Comparison of ENCODE assay signal across 19 cellular contexts in the genomic region with DNA sequence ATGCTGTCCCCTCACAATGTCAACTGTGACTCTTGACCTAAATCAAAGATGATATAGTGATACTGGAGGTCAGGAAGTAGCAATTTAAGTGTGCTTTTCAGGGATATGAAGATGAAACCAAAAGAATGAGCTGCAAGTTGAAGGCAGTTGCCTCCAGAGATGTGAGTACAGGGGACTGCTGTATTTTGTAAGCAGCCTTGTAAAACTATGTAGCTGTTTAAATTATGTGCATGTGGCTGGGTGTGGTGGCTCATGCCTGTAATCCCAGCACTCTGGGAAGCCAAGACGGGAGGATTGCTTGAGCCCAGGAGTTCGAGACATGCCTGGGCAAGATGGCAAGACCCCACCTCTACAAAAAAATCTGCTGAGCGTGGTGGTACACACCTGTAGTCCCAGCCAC. TPM values are rescaled to one million over a fixed set of nuclear protein-coding genes. Genes with fewer than 3 reads are reported as not detected.
DNase-seq lines count a peak whose midpoint lies in the region; ATAC-seq, FAIRE-seq and TF ChIP-seq lines count a peak whose summit lies in the region.
"Had no signal": no experiment of that assay in that cellular context is flagged by ENCODE, and none has a peak within 500 bp of the region (broad histone marks: within the 10 kb centered on the region; RNA-seq: fewer than 3 reads in every experiment).

No MANE protein-coding gene starts in this region.

- peak; percentile 35 for FAIRE-seq in GM18507 (lab: Jason Lieb, UNC)

- peaks cover 27% of the 10 kb centered on the region for H3K4me1 Mint-ChIP-seq in activated CD4-positive, alpha-beta T cell treated with anti-CD3 and anti-CD28 coated beads for 36 hours
- H3K4me1 Mint-ChIP-seq in activated CD8-positive, alpha-beta T cell treated with anti-CD3 and anti-CD28 coated beads for 36 hours (ENCODE audit: low read depth) = peaks cover 25% of the 10 kb centered on the region
- peaks cover 12 to 14% of the 10 kb centered on the region in 2 donors for H3K4me1 Mint-ChIP-seq in immature natural killer cell

- intact Hi-C loops in activated CD4-positive, alpha-beta T cell treated with anti-CD3 and anti-CD28 coated beads for 36 hours (cut with DNase I, micrococcal nuclease) = loop anchor here in 1 of 2 experiments (5.0 kb wide), 1 partner anchor 41 kb away; no protein-coding TSS in a partner anchor
- intact Hi-C loops in activated CD8-positive, alpha-beta T cell treated with anti-CD3 and anti-CD28 coated beads for 36 hours (cut with micrococcal nuclease) = no loop called here

- peak overlapping the region; percentile 70 for H3K27ac Mint-ChIP-seq in activated CD4-positive, alpha-beta T cell treated with anti-CD3 and anti-CD28 coated beads for 36 hours
- H3K27ac Mint-ChIP-seq in activated CD8-positive, alpha-beta T cell treated with anti-CD3 and anti-CD28 coated beads for 36 hours = peak overlapping the region; percentile 53
- H3K27ac Mint-ChIP-seq in immature natural killer cell = peak overlapping the region in 5 of 6 donors; percentile 4 to 76 (median 18)
- H3K27ac Mint-ChIP-seq: activated T-helper 1 cell treated with anti-CD3 and anti-CD28 coated beads, Interleukin-12 subunit alpha, Interleukin-12 subunit beta, Interleukin-2, Interleukin-4 antibody, amounts not matched to agents 30 ng/mL and 10 ng/mL and 1 ng/mL, durations not matched to agents 14 hours and 24 hours and 36 hours had no signal

- DNase-seq in activated CD4-positive, alpha-beta T cell treated with anti-CD3 and anti-CD28 coated beads for 36 hours = no peak
- DNase-seq in activated CD4-positive, alpha-beta T cell treated with anti-CD3 and anti-CD28 coated beads for 4 hours = no peak
- DNase-seq in GM18507 (ENCODE audit: extremely low spot score, insufficient read length, low read depth) (no peak), immature natural killer cell (no peak), DMS53 treated with DMSO at 0.1 percent for 48 hours (lab: John Stamatoyannopoulos, UW; ENCODE audit: unreplicated experiment) (no peak), DMS53 (lab: John Stamatoyannopoulos, UW) (no peak)
- DNase-seq in activated CD8-positive, alpha-beta T cell treated with anti-CD3 and anti-CD28 coated beads for 36 hours = no peak
- DNase-seq: 8988T; anterior cingulate cortex; CD4-positive, CD25-positive, alpha-beta regulatory T cell; DMS79 treated with DMSO at 0.1 percent for 48 hours; foreskin keratinocyte; NCI-H2029 treated with DMSO at 0.1 percent for 48 hours; NCI-H510A; occipital lobe; stimulated activated naive CD8-positive, alpha-beta T cell treated with anti-CD3 and anti-CD28 coated beads, Interleukin-15, amount 100 ng/mL, for 72 hours had no signal

- no peak overlapping the region for H3K4me3 Mint-ChIP-seq in activated CD4-positive, alpha-beta T cell treated with anti-CD3 and anti-CD28 coated beads for 36 hours
- H3K4me3 Mint-ChIP-seq in activated CD8-positive, alpha-beta T cell treated with anti-CD3 and anti-CD28 coated beads for 36 hours = no peak overlapping the region
- H3K4me3 Mint-ChIP-seq in immature natural killer cell = no peak overlapping the region
- H3K4me3 Mint-ChIP-seq: activated T-helper 1 cell treated with anti-CD3 and anti-CD28 coated beads, Interleukin-12 subunit alpha, Interleukin-12 subunit beta, Interleukin-2, Interleukin-4 antibody, amounts not matched to agents 30 ng/mL and 10 ng/mL and 1 ng/mL, durations not matched to agents 14 hours and 24 hours and 36 hours; CD4-positive, CD25-positive, alpha-beta regulatory T cell; stimulated activated naive CD8-positive, alpha-beta T cell treated with anti-CD3 and anti-CD28 coated beads, Interleukin-15, amount 100 ng/mL, for 72 hours had no signal

- TF ChIP-seq CTCF in activated CD8-positive, alpha-beta T cell treated with anti-CD3 and anti-CD28 coated beads for 36 hours (IDR thresholded peaks at IDR 0.05) = no peak

- CTCF ChIA-PET in activated CD4-positive, alpha-beta T cell treated with anti-CD3 and anti-CD28 coated beads for 36 hours (lab: Charles Lee) = interaction anchor here (0.8 kb wide), 3 partner anchors 12 to 152 kb away, joined by 3 read pairs; no protein-coding TSS in a partner anchor
- CTCF ChIA-PET in activated CD8-positive, alpha-beta T cell treated with anti-CD3 and anti-CD28 coated beads for 36 hours (lab: Charles Lee) = interaction anchor here (0.7 to 1.6 kb wide), 2 partner anchors 10 to 15 kb away, joined by 3 to 5 read pairs; no protein-coding TSS in a partner anchor

- H3K36me3 Mint-ChIP-seq in activated CD4-positive, alpha-beta T cell treated with anti-CD3 and anti-CD28 coated beads for 36 hours (ENCODE audit: low read depth) = peaks cover 2% of the 10 kb centered on the region
- no peaks in the 10 kb centered on the region for H3K36me3 Mint-ChIP-seq in activated CD8-positive, alpha-beta T cell treated with anti-CD3 and anti-CD28 coated beads for 36 hours (ENCODE audit: low read depth)
- H3K36me3 Mint-ChIP-seq in immature natural killer cell = no peaks in the 10 kb centered on the region
- H3K36me3 Mint-ChIP-seq: CD4-positive, CD25-positive, alpha-beta regulatory T cell had no signal

- peak; percentile 62 for ATAC-seq in activated CD4-positive, alpha-beta T cell treated with anti-CD3 and anti-CD28 coated beads for 36 hours
- peak; percentile 55 for ATAC-seq in activated CD8-positive, alpha-beta T cell treated with anti-CD3 and anti-CD28 coated beads for 36 hours
- no peak for ATAC-seq in HG03039 (IDR thresholded peaks at IDR 0.05; ENCODE audit: unreplicated experiment)
- ATAC-seq: foreskin keratinocyte, right cardiac atrium had no signal

- H3K9me3 Mint-ChIP-seq in activated CD4-positive, alpha-beta T cell treated with anti-CD3 and anti-CD28 coated beads for 36 hours (ENCODE audit: low read depth) = no peaks in the 10 kb centered on the region
- H3K9me3 Mint-ChIP-seq in activated CD8-positive, alpha-beta T cell treated with anti-CD3 and anti-CD28 coated beads for 36 hours = peaks cover 2% of the 10 kb centered on the region
- no peaks in the 10 kb centered on the region for H3K9me3 Mint-ChIP-seq in immature natural killer cell

- POLR2A ChIA-PET in activated CD4-positive, alpha-beta T cell treated with anti-CD3 and anti-CD28 coated beads for 36 hours (lab: Charles Lee) = interaction anchor here (1.3 kb wide), 1 partner anchor 24 kb away, joined by 3 read pairs; no protein-coding TSS in a partner anchor
- POLR2A ChIA-PET in activated CD8-positive, alpha-beta T cell treated with anti-CD3 and anti-CD28 coated beads for 36 hours (lab: Charles Lee) = interaction anchor here (0.6 to 1.2 kb wide), 5 partner anchors 11 to 166 kb away, joined by 3 to 4 read pairs (median 3); no protein-coding TSS in a partner anchor

- H3K27me3 Mint-ChIP-seq in activated CD4-positive, alpha-beta T cell treated with anti-CD3 and anti-CD28 coated beads for 36 hours = no peaks in the 10 kb centered on the region
- H3K27me3 Mint-ChIP-seq in activated CD8-positive, alpha-beta T cell treated with anti-CD3 and anti-CD28 coated beads for 36 hours = no peaks in the 10 kb centered on the region
- H3K27me3 Mint-ChIP-seq in immature natural killer cell (ENCODE audit: low read depth in 3 of 3) = peaks cover 0 to 5% (median 4%) of the 10 kb centered on the region in 3 donors
- H3K27me3 Mint-ChIP-seq: CD4-positive, CD25-positive, alpha-beta regulatory T cell; stimulated activated naive CD8-positive, alpha-beta T cell treated with anti-CD3 and anti-CD28 coated beads, Interleukin-15, amount 100 ng/mL, for 72 hours had no signal

RNA-seq across cellular contexts. Expression of a gene that starts 15.1 kb away (rescaled TPM):
- total RNA-seq in activated CD4-positive, alpha-beta T cell treated with anti-CD3 and anti-CD28 coated beads for 36 hours = 10 to 100 TPM; 50.6 to 59.4 TPM
- 10 to 100 TPM; 46.1 to 48.1 TPM for total RNA-seq in activated CD8-positive, alpha-beta T cell treated with anti-CD3 and anti-CD28 coated beads for 36 hours
- polyA plus RNA-seq in immature natural killer cell = 10 to 100 TPM; 35.1 to 43.7 (median 40.2) TPM

RNA-seq across cellular contexts. Expression of a gene that starts 21.6 kb away (rescaled TPM):
- total RNA-seq in activated CD4-positive, alpha-beta T cell treated with anti-CD3 and anti-CD28 coated beads for 36 hours = 10 to 100 TPM; 63.3 to 68.3 TPM
- total RNA-seq in activated CD8-positive, alpha-beta T cell treated with anti-CD3 and anti-CD28 coated beads for 36 hours = 10 to 100 TPM; 54.8 to 59.0 TPM
- polyA plus RNA-seq in immature natural killer cell = 10 to 100 TPM; 12.6 to 71.0 (median 22.7) TPM

Comparison
In these comparisons a context has a peak if more than half of its experiments do, and no peak if none do; other contexts are left out.
1. H3K27ac Mint-ChIP-seq: peak in every context shown above with its lines; median percentile 70 in activated CD4-positive, alpha-beta T cell treated with anti-CD3 and anti-CD28 coated beads for 36 hours; 53 in activated CD8-positive, alpha-beta T cell treated with anti-CD3 and anti-CD28 coated beads for 36 hours; 18 in immature natural killer cell.